In genomic region chr6:5851261-5851757, GRCh38 we compare ENCODE assay signal across 8 cellular contexts.
DNase-seq lines count a peak whose midpoint lies in the region; ATAC-seq and TF ChIP-seq lines count a peak whose summit lies in the region.

No MANE protein-coding gene starts in this region.

- H3K27me3 ChIP-seq in MM.1S (replicated peaks; ENCODE audit: insufficient read depth, low read length) (no peaks in the 10 kb centered on the region), esophagus (ENCODE audit: control insufficient read depth in 1 of 2, insufficient read depth in 2 of 2, low read length in 2 of 2) (peaks cover 0 to 6% of the 10 kb centered on the region in 2 donors)

- peaks cover 24 to 29% (median 25%) of the 10 kb centered on the region in 3 donors for H3K27me3 Mint-ChIP-seq in naive B cell

- ATAC-seq in GM18858 (IDR thresholded peaks at IDR 0.05; ENCODE audit: unreplicated experiment) (peak; percentile 56), naive B cell (ENCODE audit: low read depth in 2 of 2) (peak; percentile 95 to 96)

- H3K9ac ChIP-seq in MM.1S (ENCODE audit: low read length), result peak overlapping the region; percentile 53; the same call in 1 of the 2 replicates

- no peaks in the 10 kb centered on the region for H4K20me1 ChIP-seq in MM.1S (ENCODE audit: insufficient read depth, low read length)

- H3K9me2 ChIP-seq in MM.1S (replicated peaks; ENCODE audit: insufficient read depth, low read length), result no peaks in the 10 kb centered on the region

- H3K27ac ChIP-seq in MM.1S (ENCODE audit: low read length), result no peak overlapping the region
- H3K27ac ChIP-seq in esophagus (ENCODE audit: low read depth in 2 of 2, low read length in 1 of 2), result no peak overlapping the region

- peak overlapping the region in 1 of 6 donors; percentile 71 for H3K27ac Mint-ChIP-seq in naive B cell

- no peak for TF ChIP-seq CTCF in MM.1S (IDR thresholded peaks at IDR 0.05; ENCODE audit: low read length)

- peaks cover 0 to 4% (median 0%) of the 10 kb centered on the region in 7 donors for H3K9me3 Mint-ChIP-seq in naive B cell

- in situ Hi-C loops in KBM-7 (cut with MboI; ENCODE audit: low pct_unique_long_range_greater_than_20kb, low sequenced_read_pairs), result no loop called here

- H3F3A ChIP-seq in MM.1S (ENCODE audit: insufficient read depth, low read length), result peaks cover 7% of the 10 kb centered on the region; the same call in 1 of the 2 replicates

- H3K9me3 ChIP-seq in MM.1S (replicated peaks; ENCODE audit: insufficient read depth, low read length), result no peaks in the 10 kb centered on the region
- peaks cover 0 to 7% of the 10 kb centered on the region in 2 donors for H3K9me3 ChIP-seq in esophagus (ENCODE audit: control insufficient read depth in 2 of 2, insufficient read depth in 1 of 2, low read depth in 1 of 2, low read length in 1 of 2)

- H3K36me3 ChIP-seq in MM.1S (replicated peaks; ENCODE audit: insufficient read depth, low read length) (no peaks in the 10 kb centered on the region), esophagus (ENCODE audit: control insufficient read depth in 2 of 2, insufficient read depth in 2 of 2, low read length in 1 of 2) (no peaks in the 10 kb centered on the region)

- H3K36me3 Mint-ChIP-seq in naive B cell, result peaks cover 0 to 9% of the 10 kb centered on the region in 2 donors

- H2AFZ ChIP-seq in MM.1S (ENCODE audit: low read length), result peak overlapping the region; percentile 77

- 2 to 5% methylated on average over 31 to 34 of the region's 34 CpGs for WGBS in esophagus, 2 donors

- H3K4me3 ChIP-seq in MM.1S (ENCODE audit: low read length), result peak overlapping the region; percentile 58
- peak overlapping the region; percentile 17 to 36 for H3K4me3 ChIP-seq in esophagus (ENCODE audit: low read depth in 1 of 2, low read length in 2 of 2)

- peaks cover 0 to 11% (median 4%) of the 10 kb centered on the region in 3 donors for H3K4me1 Mint-ChIP-seq in naive B cell

- peak overlapping the region; percentile 79 for H3K4me2 ChIP-seq in MM.1S (ENCODE audit: low read depth, low read length)

- peak overlapping the region; percentile 71 to 93 (median 90) for H3K4me3 Mint-ChIP-seq in naive B cell

- no peaks in the 10 kb centered on the region for H3K79me2 ChIP-seq in MM.1S (ENCODE audit: low read length)

- DNase-seq in MM.1S, result peak; percentile 36
- peak; percentile 85 for DNase-seq in activated CD8-positive, alpha-beta memory T cell treated with anti-CD3 and anti-CD28 coated beads, Interleukin-2, amount 50 U/mL, for 48 hours
- DNase-seq in naive B cell, result peak; percentile 51
- DNase-seq in stimulated activated CD8-positive, alpha-beta memory T cell treated with anti-CD3 and anti-CD28 coated beads, Interleukin-7, amount 100 ng/mL, for 24 hours (ENCODE audit: low read depth), result peak; percentile 44
- DNase-seq in KBM-7, result no peak
- no peak for DNase-seq in H4 (ENCODE audit: low spot score)

- H3K4me1 ChIP-seq in MM.1S (ENCODE audit: low read length), result peaks cover 19% of the 10 kb centered on the region
- H3K4me1 ChIP-seq in esophagus (ENCODE audit: control insufficient read depth in 2 of 2, insufficient read depth in 2 of 2, low read length in 1 of 2), result peaks cover 0 to 4% of the 10 kb centered on the region in 2 donors

Comparison
In these comparisons a context has a peak if more than half of its experiments do, and no peak if none do; other contexts are left out.
1. DNase-seq: peak in MM.1S (single experiment), activated CD8-positive, alpha-beta memory T cell treated with anti-CD3 and anti-CD28 coated beads, Interleukin-2, amount 50 U/mL, for 48 hours (single experiment), naive B cell (single experiment) and stimulated activated CD8-positive, alpha-beta memory T cell treated with anti-CD3 and anti-CD28 coated beads, Interleukin-7, amount 100 ng/mL, for 24 hours (single experiment); none in KBM-7 (single experiment) and H4 (single experiment).